In genomic region chr1:99738858-99739465, GRCh38 we compare ENCODE assay signal across 1 cellular context.
A peak's percentile ranks its signal among the peaks of the same experiment; 100 is the strongest.
TF ChIP-seq lines count a peak whose summit lies in the region.

No MANE protein-coding gene starts in this region.

TF ChIP-seq in HepG2, 621 proteins besides CTCF, POLR2A, EP300 and RAD21 (continued from another document):
- TF ChIP-seq AHDC1 (CRISPR knock-in tag; IDR thresholded peaks at IDR 0.05; ENCODE audit: borderline replicate concordance), result peak; percentile 84; the same call in 1 of the 2 replicates
- TF ChIP-seq ESRRA (CRISPR knock-in tag; IDR thresholded peaks at IDR 0.05; ENCODE audit: low read depth), result peak; percentile 49; the same call in 1 of the 2 replicates
- TF ChIP-seq ZBTB7B (CRISPR knock-in tag; IDR thresholded peaks at IDR 0.05), result no peak
- peak; percentile 92 for TF ChIP-seq ZSCAN25 (CRISPR knock-in tag; IDR thresholded peaks at IDR 0.05)
- TF ChIP-seq IKZF4 (CRISPR knock-in tag; IDR thresholded peaks at IDR 0.05; ENCODE audit: borderline replicate concordance, low read depth, not compliant biosample characterization), result no peak
- no peak for TF ChIP-seq ZNF703 (CRISPR knock-in tag; IDR thresholded peaks at IDR 0.05; ENCODE audit: borderline replicate concordance)
- TF ChIP-seq ZNF496 (CRISPR knock-in tag; IDR thresholded peaks at IDR 0.05; ENCODE audit: insufficient replicate concordance), result no peak
- peak; percentile 98 for TF ChIP-seq HNF4A (CRISPR knock-in tag; IDR thresholded peaks at IDR 0.05)
- TF ChIP-seq HDAC2 (CRISPR knock-in tag; IDR thresholded peaks at IDR 0.05), result peak; percentile 71
- TF ChIP-seq ZKSCAN8 (CRISPR knock-in tag; IDR thresholded peaks at IDR 0.05; ENCODE audit: borderline replicate concordance), result no peak; the same call in 1 of the 2 replicates
- TF ChIP-seq ZNF577 (CRISPR knock-in tag; IDR thresholded peaks at IDR 0.05; ENCODE audit: borderline replicate concordance, low read depth), result no peak
- TF ChIP-seq TBL1XR1 (IDR thresholded peaks at IDR 0.05; ENCODE audit: borderline replicate concordance, low read length, partially characterized antibody), result peak; percentile 73
- no peak for TF ChIP-seq SALL2 (CRISPR knock-in tag; IDR thresholded peaks at IDR 0.05)
- TF ChIP-seq NR2F2 (IDR thresholded peaks at IDR 0.05; ENCODE audit: borderline replicate concordance, low read depth), result peak; percentile 61; the same call in 1 of the 2 replicates
- TF ChIP-seq ETV5 (CRISPR knock-in tag; IDR thresholded peaks at IDR 0.05; ENCODE audit: borderline replicate concordance), result no peak
- no peak for TF ChIP-seq SIN3B (IDR thresholded peaks at IDR 0.05; ENCODE audit: low read length)
- no peak; the same call in 1 of the 2 replicates for TF ChIP-seq ARID4A (CRISPR knock-in tag; IDR thresholded peaks at IDR 0.05; ENCODE audit: borderline replicate concordance)
- TF ChIP-seq CHD4 (IDR thresholded peaks at IDR 0.05; ENCODE audit: borderline replicate concordance, low read length), result peak; percentile 51; the same call in 1 of the 2 replicates
- peak; percentile 69 for TF ChIP-seq NR2F6 (IDR thresholded peaks at IDR 0.05)
- peak; percentile 25; the same call in 1 of the 2 replicates for TF ChIP-seq NR2F6 (CRISPR knock-in tag; IDR thresholded peaks at IDR 0.05)
- TF ChIP-seq FOXK1 (CRISPR knock-in tag; IDR thresholded peaks at IDR 0.05; ENCODE audit: borderline replicate concordance, low read depth), result peak; percentile 69; the same call in 1 of the 2 replicates
- TF ChIP-seq TFAP4 (IDR thresholded peaks at IDR 0.05; ENCODE audit: borderline replicate concordance, low read depth), result peak; percentile 38; the same call in 1 of the 2 replicates
- TF ChIP-seq MAZ (IDR thresholded peaks at IDR 0.05; ENCODE audit: borderline replicate concordance, low read depth, low read length), result no peak
- no peak for TF ChIP-seq MAZ (CRISPR knock-in tag; IDR thresholded peaks at IDR 0.05; ENCODE audit: low read depth)
- no peak for TF ChIP-seq YEATS2 (CRISPR knock-in tag; IDR thresholded peaks at IDR 0.05; ENCODE audit: borderline replicate concordance)
- TF ChIP-seq MEF2D (CRISPR knock-in tag; IDR thresholded peaks at IDR 0.05), result no peak
- no peak for TF ChIP-seq MED8 (CRISPR knock-in tag; IDR thresholded peaks at IDR 0.05; ENCODE audit: insufficient replicate concordance)
- peak; percentile 43; the same call in 1 of the 2 replicates for TF ChIP-seq HDAC1 (CRISPR knock-in tag; IDR thresholded peaks at IDR 0.05)
- TF ChIP-seq RXRB (CRISPR knock-in tag; IDR thresholded peaks at IDR 0.05; ENCODE audit: borderline replicate concordance), result peak; percentile 85
- TF ChIP-seq KAT8 (CRISPR knock-in tag; IDR thresholded peaks at IDR 0.05), result peak; percentile 62; the same call in 1 of the 2 replicates
- peak; percentile 23; the same call in 1 of the 2 replicates for TF ChIP-seq ZNF12 (CRISPR knock-in tag; IDR thresholded peaks at IDR 0.05)
- peak; percentile 81 for TF ChIP-seq LCORL (IDR thresholded peaks at IDR 0.05)
- peak; percentile 82 for TF ChIP-seq LCORL (CRISPR knock-in tag; IDR thresholded peaks at IDR 0.05)
- TF ChIP-seq HNF1A (IDR thresholded peaks at IDR 0.05; ENCODE audit: low read depth), result peak; percentile 26; the same call in 1 of the 2 replicates
- TF ChIP-seq HNF1A (CRISPR knock-in tag; IDR thresholded peaks at IDR 0.05; ENCODE audit: borderline replicate concordance), result no peak
- no peak for TF ChIP-seq ZSCAN21 (CRISPR knock-in tag; IDR thresholded peaks at IDR 0.05; ENCODE audit: borderline replicate concordance)
- TF ChIP-seq TBX2 (CRISPR knock-in tag; IDR thresholded peaks at IDR 0.05; ENCODE audit: borderline replicate concordance), result no peak
- no peak for TF ChIP-seq ZFP90 (CRISPR knock-in tag; IDR thresholded peaks at IDR 0.05; ENCODE audit: borderline replicate concordance)
- peak; percentile 73; the same call in 1 of the 2 replicates for TF ChIP-seq EHMT2 (IDR thresholded peaks at IDR 0.05; ENCODE audit: borderline replicate concordance, low read depth, low read length)
- 0 out of 2 replicates have a peak, but pooled peaks have one; percentile 52 for TF ChIP-seq ZMYM2 (CRISPR knock-in tag; IDR thresholded peaks at IDR 0.05)
- TF ChIP-seq FOXJ3 (CRISPR knock-in tag; IDR thresholded peaks at IDR 0.05; ENCODE audit: borderline replicate concordance), result peak; percentile 72; the same call in 1 of the 2 replicates
- TF ChIP-seq FOXP4 (CRISPR knock-in tag; IDR thresholded peaks at IDR 0.05), result peak; percentile 71
- no peak for TF ChIP-seq ZNF503 (CRISPR knock-in tag; IDR thresholded peaks at IDR 0.05)
